ENCODE assay signal across 1 cellular context in genomic region chr11:128532016-128532570, GRCh38.
TF ChIP-seq lines count a peak whose summit lies in the region.

No MANE protein-coding gene starts in this region.

TF ChIP-seq in H1, 55 proteins besides CTCF, POLR2A, EP300 and RAD21 (continued from another document):
- TF ChIP-seq, protein P1, sequence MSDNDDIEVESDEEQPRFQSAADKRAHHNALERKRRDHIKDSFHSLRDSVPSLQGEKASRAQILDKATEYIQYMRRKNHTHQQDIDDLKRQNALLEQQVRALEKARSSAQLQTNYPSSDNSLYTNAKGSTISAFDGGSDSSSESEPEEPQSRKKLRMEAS (IDR thresholded peaks at IDR 0.05), result no peak
- TF ChIP-seq NANOG (IDR thresholded peaks at IDR 0.05; ENCODE audit: insufficient read depth, low read depth, low read length, poor library complexity, severe bottlenecking) (no peak), KDM5A (IDR thresholded peaks at IDR 0.05; ENCODE audit: low read length) (no peak), TEAD4 (IDR thresholded peaks at IDR 0.05; ENCODE audit: low read depth, low read length) (no peak), HDAC2 (IDR thresholded peaks at IDR 0.05; ENCODE audit: borderline replicate concordance in 1 of 2, low read depth in 2 of 2, low read length in 2 of 2) (no peak)
TF ChIP-seq in H1: peak in this region for 0.
